In the genomic region with DNA sequence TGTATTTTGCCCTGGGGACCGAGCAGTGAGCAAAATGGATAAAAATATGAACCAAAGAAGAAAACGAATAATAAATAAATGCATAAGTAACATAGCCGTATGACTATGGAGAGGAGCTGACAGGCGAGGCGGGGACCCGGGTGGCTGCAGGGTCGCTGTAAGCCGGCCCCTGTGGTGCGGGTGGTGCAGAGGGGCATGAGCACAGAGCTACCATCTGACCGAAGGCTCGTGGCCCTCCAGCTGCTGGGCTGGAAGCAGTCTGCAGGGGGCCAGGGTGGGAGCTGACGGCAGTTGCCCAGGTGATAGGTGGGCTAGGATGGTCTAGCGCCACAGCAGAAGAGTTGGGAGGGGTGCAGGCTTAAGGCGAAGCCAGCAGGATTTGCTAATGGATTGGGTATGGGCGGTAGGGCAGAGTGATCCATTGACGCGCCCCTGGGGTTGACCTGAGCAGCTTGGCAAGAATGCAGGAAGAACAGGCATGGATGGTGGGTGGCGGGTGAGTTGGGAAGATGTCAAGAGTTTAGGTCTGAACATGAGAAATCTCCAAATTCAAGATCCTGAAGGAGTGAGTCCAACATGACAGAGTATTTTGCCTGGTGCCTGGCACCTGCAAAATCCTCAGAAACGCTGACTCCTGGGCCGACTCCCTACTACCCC, we compare ENCODE assay signal across 1 cellular context.
TF ChIP-seq lines count a peak whose summit lies in the region.

No MANE protein-coding gene starts in this region.

TF ChIP-seq in H1, 55 proteins besides CTCF, POLR2A, EP300 and RAD21:
- TF ChIP-seq KDM4A (IDR thresholded peaks at IDR 0.05; ENCODE audit: low read depth, low read length, severe bottlenecking) (no peak), SIN3A (conservative IDR thresholded peaks at IDR 0.05 in 1 of 2, IDR thresholded peaks at IDR 0.05 in 1 of 2; ENCODE audit: low read depth in 1 of 2, low read length in 2 of 2) (no peak)
